In the genomic region with DNA sequence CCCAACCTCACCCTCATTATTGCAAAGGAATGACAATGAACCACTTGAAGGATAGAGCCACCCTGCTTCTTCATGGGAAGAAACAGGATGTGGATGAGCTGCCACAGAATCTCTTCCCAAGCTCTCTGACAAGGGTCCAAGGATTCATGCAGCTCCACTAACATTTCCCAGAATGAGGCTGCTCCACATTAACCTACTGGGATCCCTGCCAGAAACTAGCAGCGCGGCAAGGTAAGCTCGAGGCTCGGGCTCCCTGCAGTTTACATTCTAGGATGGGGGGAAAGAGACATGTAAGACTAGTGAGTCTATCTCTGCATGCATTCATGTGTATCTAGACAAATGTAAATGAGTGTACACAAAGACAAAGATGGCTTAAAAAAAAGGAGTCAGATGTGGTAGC, we compare ENCODE assay signal across 27 cellular contexts. TPM values are rescaled to one million over a fixed set of nuclear protein-coding genes. Genes with fewer than 3 reads are reported as not detected.
DNase-seq lines count a peak whose midpoint lies in the region; ATAC-seq, FAIRE-seq and TF ChIP-seq lines count a peak whose summit lies in the region.
"Had no signal": no experiment of that assay in that cellular context is flagged by ENCODE, and none has a peak within 500 bp of the region (broad histone marks: within the 10 kb centered on the region; RNA-seq: fewer than 3 reads in every experiment).

No MANE protein-coding gene starts in this region.

- peak overlapping the region; percentile 74 for H3K27ac Mint-ChIP-seq in activated T-helper 17 cell treated with anti-CD3 and anti-CD28 coated beads, Interleukin-2, amount 50 U/mL, for 72 hours
- H3K27ac Mint-ChIP-seq: activated naive CD8-positive, alpha-beta T cell; activated T-helper 2 cell treated with anti-CD3 and anti-CD28 coated beads, Interferon-gamma antibody, Interleukin-2, Interleukin-4, amounts not matched to agents 10 μg/mL and 5 μg/mL and 100 μg/mL, durations not matched to agents 14 hours and 24 hours and 36 hours; mesothelial cell of epicardium; stimulated activated naive B cell treated with anti-CD40 and anti-IgM and Interleukin-4, amounts not matched to agents 10 μg/mL and 1 μg/mL and 100 μg/mL, for 72 hours had no signal

- H3K27me3 ChIP-seq in upper lobe of right lung, result no peaks in the 10 kb centered on the region
- H3K27me3 ChIP-seq: brain microvascular endothelial cell, esophagus squamous epithelium, gastrocnemius medialis, hepatocyte, left lung had no signal

- FAIRE-seq in frontal cortex (lab: Jason Lieb, UNC), result no peak

- peaks cover 9% of the 10 kb centered on the region for H3K4me1 Mint-ChIP-seq in activated T-helper 17 cell treated with anti-CD3 and anti-CD28 coated beads, Interleukin-2, amount 50 U/mL, for 72 hours
- H3K4me1 Mint-ChIP-seq: mesothelial cell of epicardium; stimulated activated naive B cell treated with anti-CD40 and anti-IgM and Interleukin-4, amounts not matched to agents 10 μg/mL and 1 μg/mL and 100 μg/mL, for 72 hours had no signal

- H3K9me3 Mint-ChIP-seq in activated T-helper 17 cell treated with anti-CD3 and anti-CD28 coated beads, Interleukin-2, amount 50 U/mL, for 72 hours, result no peaks in the 10 kb centered on the region
- H3K9me3 Mint-ChIP-seq: activated T-helper 2 cell treated with anti-CD3 and anti-CD28 coated beads, Interferon-gamma antibody, Interleukin-2, Interleukin-4, amounts not matched to agents 10 μg/mL and 5 μg/mL and 100 μg/mL, durations not matched to agents 14 hours and 24 hours and 36 hours; immature natural killer cell; mesothelial cell of epicardium; naive thymus-derived CD8-positive, alpha-beta T cell had no signal

- no peak overlapping the region for H3K27ac ChIP-seq in upper lobe of right lung
- H3K27ac ChIP-seq: brain microvascular endothelial cell, esophagus squamous epithelium, gastrocnemius medialis, hepatocyte, left lung, WERI-Rb-1 had no signal

- no peaks in the 10 kb centered on the region for H3K9me3 ChIP-seq in upper lobe of right lung
- H3K9me3 ChIP-seq: esophagus squamous epithelium, gastrocnemius medialis, left lung, SK-N-SH had no signal

- H3K36me3 ChIP-seq in upper lobe of right lung, result peaks cover 58% of the 10 kb centered on the region

- peaks cover 82% of the 10 kb centered on the region for H3K36me3 Mint-ChIP-seq in activated T-helper 17 cell treated with anti-CD3 and anti-CD28 coated beads, Interleukin-2, amount 50 U/mL, for 72 hours (ENCODE audit: low read depth)

- DNase-seq in left ventricle myocardium superior (no peak), Right ventricle myocardium superior (no peak), kidney tubule cell (ENCODE audit: low spot score) (peak; percentile 56), upper lobe of right lung (no peak), KG1 (lab: John Stamatoyannopoulos, UW) (no peak), frontal cortex (ENCODE audit: low spot score in 2 of 2) (no peak)
- DNase-seq: brain microvascular endothelial cell; cortex of kidney; DMS153; esophagus squamous epithelium; gastrocnemius medialis; GDM1; immature natural killer cell; IMR-90; left lung; naive thymus-derived CD8-positive, alpha-beta T cell; NCI-H1417 treated with DMSO at 0.1 percent for 48 hours; NCI-H2107; SK-N-SH; stimulated activated CD4-positive, alpha-beta T cell treated with anti-CD3 and anti-CD28 coated beads, Interleukin-4, amount 100 ng/mL, for 1 hour; stimulated activated naive B cell treated with anti-CD40 and anti-IgM and Interleukin-4, amounts not matched to agents 10 μg/mL and 1 μg/mL and 100 μg/mL, for 72 hours; WERI-Rb-1 had no signal

- TF ChIP-seq CTCF in upper lobe of right lung (IDR thresholded peaks at IDR 0.05), result no peak

- no peaks in the 10 kb centered on the region for H3K27me3 Mint-ChIP-seq in activated T-helper 17 cell treated with anti-CD3 and anti-CD28 coated beads, Interleukin-2, amount 50 U/mL, for 72 hours
- H3K27me3 Mint-ChIP-seq: activated naive CD8-positive, alpha-beta T cell; naive thymus-derived CD8-positive, alpha-beta T cell had no signal

- no peak overlapping the region for H3K4me3 Mint-ChIP-seq in activated T-helper 17 cell treated with anti-CD3 and anti-CD28 coated beads, Interleukin-2, amount 50 U/mL, for 72 hours
- H3K4me3 Mint-ChIP-seq: activated naive CD8-positive, alpha-beta T cell; immature natural killer cell; mesothelial cell of epicardium; naive thymus-derived CD8-positive, alpha-beta T cell; stimulated activated naive B cell treated with anti-CD40 and anti-IgM and Interleukin-4, amounts not matched to agents 10 μg/mL and 1 μg/mL and 100 μg/mL, for 72 hours had no signal

- H3K4me1 ChIP-seq in upper lobe of right lung, result no peaks in the 10 kb centered on the region
- H3K4me1 ChIP-seq: esophagus squamous epithelium, left lung had no signal

- peak; percentile 32 for ATAC-seq in left ventricle myocardium superior
- ATAC-seq in Right ventricle myocardium superior (ENCODE audit: poor library complexity), result no peak
- ATAC-seq in activated T-helper 17 cell treated with anti-CD3 and anti-CD28 coated beads, Interleukin-2, amount 50 U/mL, for 72 hours (replicated peaks), result no peak
- ATAC-seq in upper lobe of right lung, result no peak
- ATAC-seq: gastrocnemius medialis; left lung; naive thymus-derived CD8-positive, alpha-beta T cell; stimulated activated naive B cell treated with anti-CD40 and anti-IgM and Interleukin-4, amounts not matched to agents 10 μg/mL and 1 μg/mL and 100 μg/mL, for 72 hours had no signal

- no peak overlapping the region for H3K4me3 ChIP-seq in upper lobe of right lung
- H3K4me3 ChIP-seq: esophagus squamous epithelium, gastrocnemius medialis, hepatocyte, left lung had no signal

- intact Hi-C loops in left ventricle myocardium superior (cut with micrococcal nuclease) (no loop called here), Right ventricle myocardium superior (cut with DNase I) (no loop called here), upper lobe of right lung (cut with DNase I) (no loop called here)

RNA-seq across cellular contexts. Expression of gene DCAF12, which starts 12.1 kb away (rescaled TPM):
- 17.3 TPM for total RNA-seq in left ventricle myocardium superior
- total RNA-seq in Right ventricle myocardium superior, result 14.8 TPM
- total RNA-seq in activated T-helper 17 cell treated with anti-CD3 and anti-CD28 coated beads, Interleukin-2, amount 50 U/mL, for 72 hours, result 10 to 100 TPM; 30.4 to 36.6 TPM
- total RNA-seq in upper lobe of right lung, result 31.6 TPM
- 19.2 TPM for total RNA-seq in frontal cortex
